ENCODE assay signal across 31 cellular contexts in the genomic region with DNA sequence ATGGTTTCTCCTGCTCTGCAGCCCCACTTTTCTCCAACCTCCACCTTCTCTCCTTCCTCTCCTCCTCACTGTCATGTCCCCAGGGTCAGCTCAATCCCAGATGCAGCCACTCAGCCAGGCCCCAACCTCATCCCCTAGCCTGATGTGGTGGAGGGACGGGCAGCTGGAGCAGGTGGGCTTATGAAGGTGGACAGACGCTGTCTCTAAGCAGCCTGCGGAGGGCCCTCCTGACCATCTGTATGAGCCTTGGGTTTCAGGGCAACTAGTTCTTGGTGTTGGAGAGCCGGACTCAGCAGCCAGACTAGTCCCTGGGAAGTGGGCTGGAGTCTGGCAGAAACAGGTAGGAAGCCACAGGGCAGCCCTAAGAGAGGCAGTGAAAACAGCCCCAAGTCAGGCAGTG. TPM values are rescaled to one million over a fixed set of nuclear protein-coding genes. Genes with fewer than 3 reads are reported as not detected.
"Had no signal": no experiment of that assay in that cellular context is flagged by ENCODE, and none has a peak within 500 bp of the region (broad histone marks: within the 10 kb centered on the region; RNA-seq: fewer than 3 reads in every experiment).

No MANE protein-coding gene starts in this region.

- H3K4me1 ChIP-seq: gastrocnemius medialis, parathyroid adenoma, psoas muscle, transverse colon, upper lobe of right lung, uterus had no signal

- H2AFZ ChIP-seq: parathyroid adenoma had no signal

- H3K27me3 ChIP-seq: uterus had no signal

- H3K79me2 ChIP-seq: parathyroid adenoma had no signal

- H3K27ac ChIP-seq: coronary artery, gastrocnemius medialis, neutrophil, parathyroid adenoma, psoas muscle, sigmoid colon, spleen, thoracic aorta, transverse colon, upper lobe of right lung, uterus had no signal

- H3K4me3 ChIP-seq: coronary artery, gastrocnemius medialis, lung, psoas muscle, sigmoid colon, spleen, thoracic aorta, transverse colon, upper lobe of right lung, uterus had no signal

- H3K9ac ChIP-seq: parathyroid adenoma had no signal

- DNase-seq: dermis blood vessel endothelial cell; effector memory CD4-positive, alpha-beta T cell; foreskin fibroblast; gastrocnemius medialis; head of caudate nucleus; kidney; natural killer cell; psoas muscle; right cardiac atrium; sigmoid colon; spleen; stimulated activated CD4-positive, alpha-beta T cell treated with anti-CD3 and anti-CD28 coated beads, Interleukin-4, amount 100 ng/mL, for 4 hours; stimulated activated naive CD8-positive, alpha-beta T cell treated with anti-CD3 and anti-CD28 coated beads, Interleukin-15, Interleukin-2, amounts not matched to agents 100 U/mL and 50 U/mL, for 24 hours; transverse colon; upper lobe of right lung; uterus had no signal

- ATAC-seq: esophagus mucosa; gastrocnemius medialis; left lobe of liver; natural killer cell; psoas muscle; right cardiac atrium; stimulated activated memory B cell treated with anti-CD40 and anti-IgM and Interleukin-4, amounts not matched to agents 10 μg/mL and 1 μg/mL and 100 μg/mL, for 72 hours; stimulated activated naive CD8-positive, alpha-beta T cell treated with anti-CD3 and anti-CD28 coated beads, Interleukin-15, Interleukin-2, amounts not matched to agents 100 U/mL and 50 U/mL, for 24 hours; upper lobe of right lung had no signal

- H3K9me3 ChIP-seq: gastrocnemius medialis, neutrophil, psoas muscle, sigmoid colon, spleen, thoracic aorta, transverse colon, upper lobe of right lung, uterus had no signal

- FAIRE-seq: endometrium, kidney had no signal

- H3K36me3 ChIP-seq: gastrocnemius medialis, neutrophil, sigmoid colon, spleen, thoracic aorta, transverse colon, upper lobe of right lung, uterus had no signal

RNA-seq across cellular contexts. Expression of a gene that starts 18.1 kb away (rescaled TPM):
- total RNA-seq: dermis blood vessel endothelial cell, esophagus mucosa, gastrocnemius medialis, kidney, left lobe of liver, mononuclear cell, natural killer cell, omental fat pad, psoas muscle, right cardiac atrium, skeletal muscle tissue, upper lobe of right lung, uterus had no signal
- polyA plus RNA-seq: neural cell, right cardiac atrium had no signal

RNA-seq across cellular contexts. Expression of a gene that starts 37.8 kb away (rescaled TPM):
- total RNA-seq: dermis blood vessel endothelial cell, gastrocnemius medialis, kidney, liver, lung, mononuclear cell, omental fat pad, renal cortical epithelial cell, right cardiac atrium, sigmoid colon, skeletal muscle tissue, spleen, uterus had no signal
- polyA plus RNA-seq: neural cell had no signal
